ENCODE assay signal across 27 cellular contexts in the genomic region with DNA sequence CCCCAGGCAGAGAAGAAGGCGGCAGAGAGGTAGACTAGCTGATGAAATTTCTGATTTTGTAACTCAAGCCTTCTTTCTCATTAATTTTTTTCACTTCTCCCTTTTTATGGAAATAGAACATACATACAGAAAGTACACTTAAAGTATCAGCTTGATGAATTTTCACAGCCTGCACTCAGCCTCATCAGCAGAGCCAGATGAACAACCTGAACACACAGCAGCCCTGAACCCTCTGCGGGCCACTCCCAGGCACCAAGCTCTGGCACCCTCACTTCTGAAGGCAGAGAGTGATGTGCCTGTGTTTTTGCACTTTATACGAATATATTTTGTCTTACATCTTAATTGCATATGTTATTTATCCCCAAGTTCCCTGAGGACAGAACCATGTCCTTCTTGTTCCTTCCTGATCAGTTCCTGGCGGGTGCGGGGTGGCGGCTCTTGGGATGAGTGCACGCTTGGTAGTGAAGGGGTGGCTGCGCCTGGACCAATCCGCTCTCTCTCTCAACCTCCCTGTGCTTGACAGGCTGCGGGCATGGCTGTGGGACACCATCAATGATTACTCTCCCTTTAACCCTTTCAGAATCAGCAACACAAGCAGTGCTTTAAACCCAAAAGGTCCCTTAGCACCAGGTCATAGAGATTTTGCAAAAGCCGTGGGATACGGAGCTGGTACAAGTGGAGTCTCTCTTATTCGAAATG. TPM values are rescaled to one million over a fixed set of nuclear protein-coding genes. Genes with fewer than 3 reads are reported as not detected.
DNase-seq lines count a peak whose midpoint lies in the region; ATAC-seq and TF ChIP-seq lines count a peak whose summit lies in the region.
"Had no signal": no experiment of that assay in that cellular context is flagged by ENCODE, and none has a peak within 500 bp of the region (broad histone marks: within the 10 kb centered on the region; RNA-seq: fewer than 3 reads in every experiment).

No MANE protein-coding gene starts in this region.

- peak overlapping the region; percentile 25 for H3K27ac Mint-ChIP-seq in activated CD4-positive, alpha-beta T cell treated with anti-CD3 and anti-CD28 coated beads, Interleukin-2, amount 10 ng/mL, durations not matched to agents 7 days and 5 days
- H3K27ac Mint-ChIP-seq in activated CD4-positive, alpha-beta T cell treated with anti-CD3 and anti-CD28 coated beads for 36 hours = no peak overlapping the region
- H3K27ac Mint-ChIP-seq in activated CD4-positive, alpha-beta memory T cell treated with anti-CD3 and anti-CD28 coated beads for 36 hours = no peak overlapping the region
- H3K27ac Mint-ChIP-seq: activated CD8-positive, alpha-beta memory T cell treated with anti-CD3 and anti-CD28 coated beads, Interleukin-2, amount 10 ng/mL, durations not matched to agents 7 days and 5 days; activated naive CD4-positive, alpha-beta T cell treated with anti-CD3 and anti-CD28 coated beads, Interleukin-2, amount 50 U/mL, for 72 hours; activated T-helper 1 cell treated with anti-CD3 and anti-CD28 coated beads, Interleukin-12 subunit alpha, Interleukin-12 subunit beta, Interleukin-2, Interleukin-4 antibody, amounts not matched to agents 30 ng/mL and 10 ng/mL and 1 ng/mL, durations not matched to agents 14 hours and 24 hours and 36 hours; memory B cell had no signal

- no peak for ATAC-seq in activated CD4-positive, alpha-beta T cell treated with anti-CD3 and anti-CD28 coated beads for 36 hours
- ATAC-seq in left lobe of liver (peak; percentile 27), GM21825 (IDR thresholded peaks at IDR 0.05; ENCODE audit: unreplicated experiment) (no peak)
- ATAC-seq: activated CD8-positive, alpha-beta memory T cell treated with anti-CD3 and anti-CD28 coated beads, Interleukin-2, amount 10 ng/mL, durations not matched to agents 7 days and 5 days; activated naive CD4-positive, alpha-beta T cell treated with anti-CD3 and anti-CD28 coated beads, Interleukin-2, amount 50 U/mL, for 72 hours; HCT116; PC-3; stimulated activated naive CD8-positive, alpha-beta T cell treated with anti-CD3 and anti-CD28 coated beads, Interleukin-15, Interleukin-2, amounts not matched to agents 100 U/mL and 50 U/mL, for 24 hours had no signal

- intact Hi-C loops in activated CD4-positive, alpha-beta T cell treated with anti-CD3 and anti-CD28 coated beads for 36 hours (cut with DNase I, micrococcal nuclease) = no loop called here
- intact Hi-C loops in activated CD4-positive, alpha-beta memory T cell treated with anti-CD3 and anti-CD28 coated beads for 36 hours (cut with micrococcal nuclease) = no loop called here

- POLR2A ChIA-PET in activated CD4-positive, alpha-beta T cell treated with anti-CD3 and anti-CD28 coated beads, Interleukin-2, amount 10 ng/mL, durations not matched to agents 7 days and 5 days (lab: Charles Lee) = no interaction called here
- POLR2A ChIA-PET in activated CD4-positive, alpha-beta T cell treated with anti-CD3 and anti-CD28 coated beads for 36 hours (lab: Charles Lee) = no interaction called here
- POLR2A ChIA-PET in RWPE1 (lab: Yijun Ruan, JAX; ENCODE audit: low non-redundant PET) = no interaction called here
- POLR2A ChIA-PET in activated CD4-positive, alpha-beta memory T cell treated with anti-CD3 and anti-CD28 coated beads for 36 hours (lab: Charles Lee) = no interaction called here

- CTCF ChIA-PET in activated CD4-positive, alpha-beta T cell treated with anti-CD3 and anti-CD28 coated beads, Interleukin-2, amount 10 ng/mL, durations not matched to agents 7 days and 5 days (lab: Charles Lee) = interaction anchor here (1.0 kb wide), 1 partner anchor 11 kb away, joined by 3 read pairs; no protein-coding TSS in a partner anchor
- CTCF ChIA-PET in activated CD4-positive, alpha-beta T cell treated with anti-CD3 and anti-CD28 coated beads for 36 hours (lab: Charles Lee) = no interaction called here
- CTCF ChIA-PET in RWPE1 (lab: Yijun Ruan, JAX) = interaction anchor here (0.6 to 0.9 kb wide), 3 partner anchors 43 to 239 kb away, joined by 3 read pairs; no protein-coding TSS in a partner anchor
- CTCF ChIA-PET in activated CD4-positive, alpha-beta memory T cell treated with anti-CD3 and anti-CD28 coated beads for 36 hours (lab: Charles Lee) = no interaction called here

- peaks cover 28% of the 10 kb centered on the region for H3K27me3 Mint-ChIP-seq in activated CD4-positive, alpha-beta T cell treated with anti-CD3 and anti-CD28 coated beads, Interleukin-2, amount 10 ng/mL, durations not matched to agents 7 days and 5 days
- H3K27me3 Mint-ChIP-seq in activated CD4-positive, alpha-beta T cell treated with anti-CD3 and anti-CD28 coated beads for 36 hours = peaks cover 28% of the 10 kb centered on the region
- peaks cover 41% of the 10 kb centered on the region for H3K27me3 Mint-ChIP-seq in activated CD4-positive, alpha-beta memory T cell treated with anti-CD3 and anti-CD28 coated beads for 36 hours

- H3K9me3 Mint-ChIP-seq in activated CD4-positive, alpha-beta T cell treated with anti-CD3 and anti-CD28 coated beads, Interleukin-2, amount 10 ng/mL, durations not matched to agents 7 days and 5 days = no peaks in the 10 kb centered on the region
- H3K9me3 Mint-ChIP-seq in activated CD4-positive, alpha-beta T cell treated with anti-CD3 and anti-CD28 coated beads for 36 hours (ENCODE audit: low read depth) = no peaks in the 10 kb centered on the region
- no peaks in the 10 kb centered on the region for H3K9me3 Mint-ChIP-seq in activated CD4-positive, alpha-beta memory T cell treated with anti-CD3 and anti-CD28 coated beads for 36 hours
- H3K9me3 Mint-ChIP-seq: activated naive CD4-positive, alpha-beta T cell treated with anti-CD3 and anti-CD28 coated beads, Interleukin-2, amount 50 U/mL, for 72 hours; activated T-helper 1 cell treated with anti-CD3 and anti-CD28 coated beads, Interleukin-12 subunit alpha, Interleukin-12 subunit beta, Interleukin-2, Interleukin-4 antibody, amounts not matched to agents 30 ng/mL and 10 ng/mL and 1 ng/mL, durations not matched to agents 14 hours and 24 hours and 36 hours; central memory CD8-positive, alpha-beta T cell; memory B cell had no signal

- DNase-seq in activated CD4-positive, alpha-beta T cell treated with anti-CD3 and anti-CD28 coated beads, Interleukin-2, amount 10 ng/mL, durations not matched to agents 7 days and 5 days = no peak
- no peak for DNase-seq in activated CD4-positive, alpha-beta T cell treated with anti-CD3 and anti-CD28 coated beads for 36 hours
- no peak for DNase-seq in RWPE1 (ENCODE audit: low spot score)
- peak; percentile 72 for DNase-seq in left lobe of liver (ENCODE audit: low spot score)
- no peak for DNase-seq in activated CD4-positive, alpha-beta memory T cell treated with anti-CD3 and anti-CD28 coated beads for 36 hours
- no peak for DNase-seq in kidney tubule cell (ENCODE audit: low spot score)
- no peak for DNase-seq in cerebellar nuclear complex (lab: John Stamatoyannopoulos, UW)
- DNase-seq: activated CD4-positive, alpha-beta T cell treated with anti-CD3 and anti-CD28 coated beads for 4 hours; activated CD8-positive, alpha-beta memory T cell treated with anti-CD3 and anti-CD28 coated beads, Interleukin-2, amount 10 ng/mL, durations not matched to agents 7 days and 5 days; aorta; Caco-2; KG1; NCI-H1930; NCI-H774; SJCRH30; stimulated activated CD4-positive, alpha-beta T cell treated with anti-CD3 and anti-CD28 coated beads, Interleukin-4, amount 100 ng/mL, for 24 hours; stimulated activated naive CD8-positive, alpha-beta T cell treated with anti-CD3 and anti-CD28 coated beads, Interleukin-15, Interleukin-2, amounts not matched to agents 100 U/mL and 50 U/mL, for 24 hours; T-helper 1 cell had no signal

- H3K4me1 Mint-ChIP-seq in activated CD4-positive, alpha-beta T cell treated with anti-CD3 and anti-CD28 coated beads, Interleukin-2, amount 10 ng/mL, durations not matched to agents 7 days and 5 days = no peaks in the 10 kb centered on the region
- peaks cover 3% of the 10 kb centered on the region for H3K4me1 Mint-ChIP-seq in activated CD4-positive, alpha-beta T cell treated with anti-CD3 and anti-CD28 coated beads for 36 hours
- H3K4me1 Mint-ChIP-seq in activated CD4-positive, alpha-beta memory T cell treated with anti-CD3 and anti-CD28 coated beads for 36 hours (ENCODE audit: low read depth) = peaks cover 7% of the 10 kb centered on the region
- H3K4me1 Mint-ChIP-seq: central memory CD8-positive, alpha-beta T cell had no signal

- TF ChIP-seq CTCF in RWPE1 (conservative IDR thresholded peaks at IDR 0.05; ENCODE audit: low read depth) = no peak

- no peak overlapping the region for H3K4me3 Mint-ChIP-seq in activated CD4-positive, alpha-beta T cell treated with anti-CD3 and anti-CD28 coated beads, Interleukin-2, amount 10 ng/mL, durations not matched to agents 7 days and 5 days
- no peak overlapping the region for H3K4me3 Mint-ChIP-seq in activated CD4-positive, alpha-beta T cell treated with anti-CD3 and anti-CD28 coated beads for 36 hours
- H3K4me3 Mint-ChIP-seq in activated CD4-positive, alpha-beta memory T cell treated with anti-CD3 and anti-CD28 coated beads for 36 hours = no peak overlapping the region
- H3K4me3 Mint-ChIP-seq: activated CD8-positive, alpha-beta memory T cell treated with anti-CD3 and anti-CD28 coated beads, Interleukin-2, amount 10 ng/mL, durations not matched to agents 7 days and 5 days; activated T-helper 1 cell treated with anti-CD3 and anti-CD28 coated beads, Interleukin-12 subunit alpha, Interleukin-12 subunit beta, Interleukin-2, Interleukin-4 antibody, amounts not matched to agents 30 ng/mL and 10 ng/mL and 1 ng/mL, durations not matched to agents 14 hours and 24 hours and 36 hours; central memory CD8-positive, alpha-beta T cell; memory B cell had no signal

- H3K27ac ChIP-seq in RWPE1 = peak overlapping the region; percentile 58
- H3K27ac ChIP-seq: neutrophil, SJCRH30, tibial artery had no signal

- no peaks in the 10 kb centered on the region for H3K36me3 Mint-ChIP-seq in activated CD4-positive, alpha-beta T cell treated with anti-CD3 and anti-CD28 coated beads, Interleukin-2, amount 10 ng/mL, durations not matched to agents 7 days and 5 days (ENCODE audit: low read depth)
- H3K36me3 Mint-ChIP-seq in activated CD4-positive, alpha-beta T cell treated with anti-CD3 and anti-CD28 coated beads for 36 hours (ENCODE audit: low read depth) = no peaks in the 10 kb centered on the region
- no peaks in the 10 kb centered on the region for H3K36me3 Mint-ChIP-seq in activated CD4-positive, alpha-beta memory T cell treated with anti-CD3 and anti-CD28 coated beads for 36 hours
- H3K36me3 Mint-ChIP-seq: activated CD8-positive, alpha-beta memory T cell treated with anti-CD3 and anti-CD28 coated beads, Interleukin-2, amount 10 ng/mL, durations not matched to agents 7 days and 5 days; memory B cell had no signal

RNA-seq across cellular contexts. Expression of gene AFDN, which starts 34.8 kb away (rescaled TPM):
- total RNA-seq in activated CD4-positive, alpha-beta T cell treated with anti-CD3 and anti-CD28 coated beads, Interleukin-2, amount 10 ng/mL, durations not matched to agents 7 days and 5 days = 10 to 100 TPM; 18.6 to 20.6 TPM
- 10 to 100 TPM; 11.9 to 14.0 TPM for total RNA-seq in activated CD4-positive, alpha-beta T cell treated with anti-CD3 and anti-CD28 coated beads for 36 hours
- total RNA-seq in left lobe of liver = 92.5 TPM
- 10 to 100 TPM; 39.0 to 39.3 TPM for total RNA-seq in activated CD4-positive, alpha-beta memory T cell treated with anti-CD3 and anti-CD28 coated beads for 36 hours

Comparison
In these comparisons a context has a peak if more than half of its experiments do, and no peak if none do; other contexts are left out.
1. CTCF ChIA-PET loops: an anchor here in activated CD4-positive, alpha-beta T cell treated with anti-CD3 and anti-CD28 coated beads, Interleukin-2, amount 10 ng/mL, durations not matched to agents 7 days and 5 days (1.0 kb wide) and RWPE1 (0.6 to 0.9 kb wide); none called in activated CD4-positive, alpha-beta T cell treated with anti-CD3 and anti-CD28 coated beads for 36 hours and activated CD4-positive, alpha-beta memory T cell treated with anti-CD3 and anti-CD28 coated beads for 36 hours.